In the genomic region with DNA sequence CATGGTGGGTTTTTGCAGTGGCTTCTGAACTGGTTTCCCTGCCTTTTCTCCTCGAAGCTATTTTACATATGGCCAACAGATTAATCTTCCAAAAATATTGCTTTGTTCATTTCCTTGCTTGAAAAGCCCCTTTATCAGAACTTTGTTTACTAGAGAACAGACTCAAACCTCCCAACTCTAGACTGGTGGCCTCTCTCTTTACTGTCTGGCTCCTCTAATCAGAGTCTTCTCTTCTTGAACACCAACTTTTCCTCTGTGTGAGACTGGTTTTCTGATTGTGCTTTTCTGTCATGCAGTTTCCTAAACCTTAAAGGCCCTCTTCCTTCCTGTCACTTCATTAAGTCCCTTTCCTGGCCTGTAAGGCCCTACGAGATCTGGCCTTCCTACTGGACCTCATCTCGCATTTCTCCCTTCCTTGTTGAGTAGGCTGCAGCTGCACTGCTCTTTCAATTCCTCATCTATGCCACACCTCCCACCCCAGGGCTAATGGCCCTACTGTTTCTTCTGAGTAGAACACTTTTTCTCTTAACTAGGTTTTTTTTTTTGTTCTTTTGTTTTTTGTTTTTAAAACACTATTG, we compare ENCODE assay signal across 11 cellular contexts. TPM values are rescaled to one million over a fixed set of nuclear protein-coding genes. Genes with fewer than 3 reads are reported as not detected.
DNase-seq lines count a peak whose midpoint lies in the region; ATAC-seq and TF ChIP-seq lines count a peak whose summit lies in the region.
"Had no signal": no experiment of that assay in that cellular context is flagged by ENCODE, and none has a peak within 500 bp of the region (broad histone marks: within the 10 kb centered on the region; RNA-seq: fewer than 3 reads in every experiment).

No MANE protein-coding gene starts in this region.

- H3K4me2 ChIP-seq in smooth muscle cell, result no peak overlapping the region

- no peaks in the 10 kb centered on the region for H4K20me1 ChIP-seq in smooth muscle cell (ENCODE audit: low read depth)

- H3K9ac ChIP-seq in smooth muscle cell (ENCODE audit: low read depth), result no peak overlapping the region

- H3K9me3 ChIP-seq in smooth muscle cell (replicated peaks; ENCODE audit: low read depth), result no peaks in the 10 kb centered on the region

- intact Hi-C loops in lower leg skin (cut with DNase I; ENCODE audit: low total_unique reads) (no loop called here), posterior cingulate gyrus (cut with DNase I) (loop anchor here (10.0 kb wide), 1 partner anchor 361 kb away; the partner anchor contains the start of gene ZFP37)

- peaks cover 3% of the 10 kb centered on the region for H3K4me1 ChIP-seq in smooth muscle cell (ENCODE audit: low read depth)

- no peaks in the 10 kb centered on the region for H3K79me2 ChIP-seq in smooth muscle cell (ENCODE audit: low read depth)

- WGBS in smooth muscle cell (ENCODE audit: low lambda C conversion rate), result 58% methylated on average over 3 of the region's 3 CpGs
- 44 to 46% methylated on average over 3 of the region's 3 CpGs for WGBS in lower leg skin, 2 donors

- TF ChIP-seq CTCF in smooth muscle cell (IDR thresholded peaks at IDR 0.05; ENCODE audit: borderline replicate concordance, insufficient read depth, poor library complexity, severe bottlenecking) (no peak), lower leg skin (IDR thresholded peaks at IDR 0.05) (no peak)

- no peak overlapping the region for H3K4me3 ChIP-seq in smooth muscle cell
- H3K4me3 ChIP-seq in lower leg skin (ENCODE audit: low read depth, poor library complexity, severe bottlenecking), result no peak overlapping the region

- TF ChIP-seq POLR2A in lower leg skin (IDR thresholded peaks at IDR 0.05), result no peak

- peak overlapping the region; percentile 9 for H2AFZ ChIP-seq in smooth muscle cell (ENCODE audit: low read depth)

- no peak overlapping the region for H3K27ac ChIP-seq in smooth muscle cell (ENCODE audit: low read depth)
- H3K27ac ChIP-seq: 22Rv1 had no signal

- H3F3A ChIP-seq in smooth muscle cell (ENCODE audit: low read depth), result peaks cover 14% of the 10 kb centered on the region

- DNase-seq in SIG-M5 treated with dmso at 0.1 percent for 504 hours (lab: John Stamatoyannopoulos, UW; ENCODE audit: unreplicated experiment) (peak; percentile 55), SIG-M5 (lab: John Stamatoyannopoulos, UW) (no peak), NOMO-1 treated with DMSO at 0.1 percent for 48 hours (lab: John Stamatoyannopoulos, UW; ENCODE audit: unreplicated experiment) (peak; percentile 88), smooth muscle cell (lab: John Stamatoyannopoulos, UW; ENCODE audit: unreplicated experiment) (no peak), lower leg skin (ENCODE audit: low spot score in 2 of 2) (no peak), posterior cingulate gyrus (no peak), GF-D8 (lab: John Stamatoyannopoulos, UW) (no peak)
- DNase-seq: activated T-cell treated with anti-CD3 and anti-CD28 coated beads, Interleukin-2, amount 50 U/mL, for 72 hours; PC-3 had no signal

- H3K36me3 ChIP-seq in smooth muscle cell (ENCODE audit: low read depth), result no peaks in the 10 kb centered on the region

- ATAC-seq in HG02870 (IDR thresholded peaks at IDR 0.05; ENCODE audit: unreplicated experiment), result peak; percentile 97
- ATAC-seq: activated T-cell treated with anti-CD3 and anti-CD28 coated beads, Interleukin-2, amount 50 U/mL, for 72 hours; PC-3 had no signal

- no peaks in the 10 kb centered on the region for H3K27me3 ChIP-seq in smooth muscle cell (ENCODE audit: low read depth)

RNA-seq across cellular contexts. Expression of gene C9orf43, which starts 5.7 kb away (rescaled TPM):
- 2.0 TPM in 1 of 2 replicates, not detected in the other for total RNA-seq in smooth muscle cell
- not detected in 2 replicates for polyA plus RNA-seq in smooth muscle cell
- under 1 TPM; 0.17 to 0.46 (median 0.37) TPM for total RNA-seq in lower leg skin

RNA-seq across cellular contexts. Expression of gene POLE3, which starts 5.8 kb away (rescaled TPM):
- total RNA-seq in smooth muscle cell, result 33.7 and 40.8 TPM in 2 replicates
- polyA plus RNA-seq in smooth muscle cell, result 35.3 and 39.0 TPM in 2 replicates
- 10 to 100 TPM; 20.9 to 39.1 (median 27.1) TPM for total RNA-seq in lower leg skin

RNA-seq across cellular contexts. Expression of gene ALAD, which starts 15.2 kb away (rescaled TPM):
- total RNA-seq in smooth muscle cell (6.2 and 7.1 TPM in 2 replicates), lower leg skin (10 to 100 TPM; 26.0 to 60.7 (median 39.9) TPM)
- 15.4 and 22.4 TPM in 2 replicates for polyA plus RNA-seq in smooth muscle cell

RNA-seq across cellular contexts. Expression of gene HDHD3, which starts 39.5 kb away (rescaled TPM):
- total RNA-seq in smooth muscle cell, result 2.9 and 6.7 TPM in 2 replicates
- 12.5 and 18.9 TPM in 2 replicates for polyA plus RNA-seq in smooth muscle cell
- 10 to 100 TPM; 44.7 to 50.3 (median 48.3) TPM for total RNA-seq in lower leg skin

RNA-seq across cellular contexts. Expression of gene RGS3, which starts 47.3 kb away (rescaled TPM):
- total RNA-seq in smooth muscle cell (43.8 and 58.4 TPM in 2 replicates), lower leg skin (10 to 100 TPM; 10.5 to 18.2 (median 12.8) TPM)
- 94.5 and 108 TPM in 2 replicates for polyA plus RNA-seq in smooth muscle cell

Comparison
In these comparisons a context has a peak if more than half of its experiments do, and no peak if none do; other contexts are left out.
1. DNase-seq: peak in SIG-M5 treated with dmso at 0.1 percent for 504 hours (single experiment) and NOMO-1 treated with DMSO at 0.1 percent for 48 hours (single experiment); none in SIG-M5 (single experiment), smooth muscle cell (single experiment), lower leg skin (0 of 2), posterior cingulate gyrus (0 of 10) and GF-D8 (single experiment).